Comparison of ENCODE assay signal across 34 cellular contexts in genomic region chr18:55475916-55476315, GRCh38.
"Had no signal": no experiment of that assay in that cellular context is flagged by ENCODE, and none has a peak within 500 bp of the region (broad histone marks: within the 10 kb centered on the region; RNA-seq: fewer than 3 reads in every experiment).

No MANE protein-coding gene starts in this region.

- H3K9me3 Mint-ChIP-seq: activated CD4-positive, alpha-beta memory T cell treated with anti-CD3 and anti-CD28 coated beads, Interleukin-2, amount 10 ng/mL, durations not matched to agents 7 days and 5 days; activated CD4-positive, alpha-beta T cell treated with anti-CD3 and anti-CD28 coated beads, Interleukin-2, amount 10 ng/mL, durations not matched to agents 7 days and 5 days; activated naive CD4-positive, alpha-beta T cell treated with anti-CD3 and anti-CD28 coated beads, Interleukin-2, amount 10 ng/mL, durations not matched to agents 7 days and 5 days; activated naive CD8-positive, alpha-beta T cell treated with anti-CD3 and anti-CD28 coated beads, Interleukin-2, amount 10 ng/mL, durations not matched to agents 7 days and 5 days; activated T-cell treated with anti-CD3 and anti-CD28 coated beads, Interleukin-2, amount 50 U/mL, for 24 hours; stimulated activated naive CD8-positive, alpha-beta T cell treated with anti-CD3 and anti-CD28 coated beads, Interleukin-15, Interleukin-2, amounts not matched to agents 100 ng/mL and 50 ng/mL, for 24 hours had no signal

- H3K9me3 ChIP-seq: ascending aorta, esophagus squamous epithelium, mucosa of descending colon, pancreas, prostate gland, thyroid gland, upper lobe of left lung had no signal

- DNase-seq: activated CD4-positive, alpha-beta memory T cell treated with anti-CD3 and anti-CD28 coated beads, Interleukin-2, amount 10 ng/mL, durations not matched to agents 7 days and 5 days; activated CD4-positive, alpha-beta T cell treated with anti-CD3 and anti-CD28 coated beads, Interleukin-2, amount 10 ng/mL, durations not matched to agents 7 days and 5 days; activated CD4-positive, CD25-positive, alpha-beta regulatory T cell treated with anti-CD3 and anti-CD28 coated beads, Interleukin-2, amount 50 U/mL, for 72 hours; activated CD8-positive, alpha-beta memory T cell treated with anti-CD3 and anti-CD28 coated beads, Interleukin-2, amount 50 U/mL, for 48 hours; activated gamma-delta T cell; activated naive CD4-positive, alpha-beta T cell treated with anti-CD3 and anti-CD28 coated beads, Interleukin-2, amount 10 ng/mL, durations not matched to agents 7 days and 5 days; activated naive CD8-positive, alpha-beta T cell treated with anti-CD3 and anti-CD28 coated beads, Interleukin-2, amount 10 ng/mL, durations not matched to agents 7 days and 5 days; activated T-cell treated with anti-CD3 and anti-CD28 coated beads, Interleukin-2, amount 50 U/mL, for 24 hours; central memory CD4-positive, alpha-beta T cell; dermis blood vessel endothelial cell; effector CD8-positive, alpha-beta T cell; esophagus squamous epithelium; foreskin melanocyte; kidney; mesendoderm; mucosa of descending colon; nucleus accumbens; pancreas; retina; stimulated activated CD4-positive, alpha-beta T cell treated with anti-CD3 and anti-CD28 coated beads, Interleukin-12 subunit alpha, Interleukin-12 subunit beta, amount 100 ng/mL, for 4 hours; stimulated activated CD4-positive, alpha-beta T cell treated with anti-CD3 and anti-CD28 coated beads, Interleukin-4, amount 100 ng/mL, for 1 hour; substantia nigra; T1000; thyroid gland; upper lobe of left lung; WERI-Rb-1 had no signal

- H3K27ac ChIP-seq: epithelial cell of prostate, hepatocyte, pancreas, WERI-Rb-1 had no signal

- H3K36me3 ChIP-seq: ascending aorta, esophagus squamous epithelium, pancreas, prostate gland, thyroid gland, upper lobe of left lung, WERI-Rb-1 had no signal

- H3K27me3 ChIP-seq: ascending aorta, esophagus squamous epithelium, hepatocyte, pancreas, thyroid gland, upper lobe of left lung had no signal

- H3K4me3 ChIP-seq: ascending aorta, esophagus squamous epithelium, hepatocyte, lung, mucosa of descending colon, pancreas, prostate gland, skin epidermis, thyroid gland, upper lobe of left lung had no signal

- ATAC-seq: mucosa of descending colon, pancreas, sciatic nerve had no signal

- H3K36me3 Mint-ChIP-seq: activated naive CD4-positive, alpha-beta T cell treated with anti-CD3 and anti-CD28 coated beads, Interleukin-2, amount 10 ng/mL, durations not matched to agents 7 days and 5 days had no signal

- H3K27ac Mint-ChIP-seq: activated CD4-positive, alpha-beta memory T cell treated with anti-CD3 and anti-CD28 coated beads, Interleukin-2, amount 10 ng/mL, durations not matched to agents 7 days and 5 days; activated naive CD4-positive, alpha-beta T cell treated with anti-CD3 and anti-CD28 coated beads, Interleukin-2, amount 10 ng/mL, durations not matched to agents 7 days and 5 days; activated naive CD8-positive, alpha-beta T cell treated with anti-CD3 and anti-CD28 coated beads, Interleukin-2, amount 10 ng/mL, durations not matched to agents 7 days and 5 days; activated T-cell treated with anti-CD3 and anti-CD28 coated beads, Interleukin-2, amount 50 U/mL, for 24 hours; stimulated activated naive CD8-positive, alpha-beta T cell treated with anti-CD3 and anti-CD28 coated beads, Interleukin-15, Interleukin-2, amounts not matched to agents 100 ng/mL and 50 ng/mL, for 24 hours had no signal

- H3K4me1 ChIP-seq: pancreas, prostate gland had no signal

- H3K27me3 Mint-ChIP-seq: activated CD4-positive, alpha-beta memory T cell treated with anti-CD3 and anti-CD28 coated beads, Interleukin-2, amount 10 ng/mL, durations not matched to agents 7 days and 5 days; activated naive CD4-positive, alpha-beta T cell treated with anti-CD3 and anti-CD28 coated beads, Interleukin-2, amount 10 ng/mL, durations not matched to agents 7 days and 5 days; activated T-cell treated with anti-CD3 and anti-CD28 coated beads, Interleukin-2, amount 50 U/mL, for 24 hours; stimulated activated naive CD8-positive, alpha-beta T cell treated with anti-CD3 and anti-CD28 coated beads, Interleukin-15, Interleukin-2, amounts not matched to agents 100 ng/mL and 50 ng/mL, for 24 hours had no signal

- H3K4me3 Mint-ChIP-seq: activated CD4-positive, alpha-beta memory T cell treated with anti-CD3 and anti-CD28 coated beads, Interleukin-2, amount 10 ng/mL, durations not matched to agents 7 days and 5 days; activated CD4-positive, alpha-beta T cell treated with anti-CD3 and anti-CD28 coated beads, Interleukin-2, amount 10 ng/mL, durations not matched to agents 7 days and 5 days; activated naive CD4-positive, alpha-beta T cell treated with anti-CD3 and anti-CD28 coated beads, Interleukin-2, amount 10 ng/mL, durations not matched to agents 7 days and 5 days; activated naive CD8-positive, alpha-beta T cell treated with anti-CD3 and anti-CD28 coated beads, Interleukin-2, amount 10 ng/mL, durations not matched to agents 7 days and 5 days; activated T-cell treated with anti-CD3 and anti-CD28 coated beads, Interleukin-2, amount 50 U/mL, for 24 hours had no signal
